ENCODE assay signal across 8 cellular contexts in genomic region chr6:41427642-41428401, GRCh38.
A peak's percentile ranks its signal among the peaks of the same experiment; 100 is the strongest.
DNase-seq lines count a peak whose midpoint lies in the region; ATAC-seq and TF ChIP-seq lines count a peak whose summit lies in the region.

No MANE protein-coding gene starts in this region.

- BruUV-seq in OCI-LY7 (replicated peaks; lab: Mats Ljungman, UMichigan), result no TSS peak

- POLR2A ChIA-PET in OCI-LY7 (lab: Charles Lee), result no interaction called here

- no peaks in the 10 kb centered on the region for H4K20me1 ChIP-seq in OCI-LY7 (ENCODE audit: insufficient read depth, low read length)

- peaks cover 2% of the 10 kb centered on the region for H3K27me3 Mint-ChIP-seq in memory B cell

- H3K4me3 Mint-ChIP-seq in memory B cell, result no peak overlapping the region

- H3K9ac ChIP-seq in subcutaneous abdominal adipose tissue (ENCODE audit: low read length in 5 of 5), result peak overlapping the region in 2 of 5 donors; percentile 42 to 58

- H3K4me1 ChIP-seq in OCI-LY7 (ENCODE audit: insufficient read depth, low read length, poor library complexity, severe bottlenecking) (peaks cover 10% of the 10 kb centered on the region), subcutaneous abdominal adipose tissue (ENCODE audit: control insufficient read depth in 5 of 5, insufficient read depth in 5 of 5, low read length in 5 of 5) (peaks cover 4 to 49% (median 46%) of the 10 kb centered on the region in 5 donors)

- no peaks in the 10 kb centered on the region for H3K36me3 Mint-ChIP-seq in memory B cell

- no peak overlapping the region for H2AFZ ChIP-seq in OCI-LY7 (ENCODE audit: low read length)

- no peaks in the 10 kb centered on the region for H3K79me2 ChIP-seq in OCI-LY7 (ENCODE audit: insufficient read depth, low read depth, low read length)

- no peak for TF ChIP-seq CTCF in OCI-LY7 (conservative IDR thresholded peaks at IDR 0.05; ENCODE audit: low read length)
- no peak for TF ChIP-seq CTCF in coronary artery (IDR thresholded peaks at IDR 0.05)

- no peak overlapping the region for H3K4me3 ChIP-seq in OCI-LY7 (ENCODE audit: low read depth, low read length, poor library complexity, severe bottlenecking)
- H3K4me3 ChIP-seq in coronary artery, result peak overlapping the region; percentile 77
- H3K4me3 ChIP-seq in subcutaneous abdominal adipose tissue (ENCODE audit: low read depth in 1 of 5, low read length in 5 of 5), result peak overlapping the region in 4 of 5 donors; percentile 36 to 65 (median 50)

- no peaks in the 10 kb centered on the region for H3K36me3 ChIP-seq in OCI-LY7 (ENCODE audit: insufficient read depth, low read length)
- no peaks in the 10 kb centered on the region for H3K36me3 ChIP-seq in subcutaneous abdominal adipose tissue (ENCODE audit: control insufficient read depth in 5 of 5, insufficient read depth in 5 of 5, low read length in 5 of 5)

- peak overlapping the region; percentile 15; the same call in 1 of the 2 replicates for H3K4me2 ChIP-seq in OCI-LY7 (ENCODE audit: low read length)

- H3K27ac Mint-ChIP-seq in memory B cell, result no peak overlapping the region

- no peaks in the 10 kb centered on the region for H3K9me3 Mint-ChIP-seq in memory B cell

- CTCF ChIA-PET in OCI-LY7 (lab: Charles Lee; ENCODE audit: unreplicated experiment), result no interaction called here

- intact Hi-C loops in OCI-LY7 (cut with micrococcal nuclease; ENCODE audit: unreplicated experiment), result no loop called here

- H3K9me2 ChIP-seq in OCI-LY7 (ENCODE audit: insufficient read depth, low read length), result no peaks in the 10 kb centered on the region

- H3K9me3 ChIP-seq in OCI-LY7 (ENCODE audit: low read length), result no peaks in the 10 kb centered on the region
- H3K9me3 ChIP-seq in subcutaneous abdominal adipose tissue (ENCODE audit: control insufficient read depth in 5 of 5, low read length in 5 of 5), result no peaks in the 10 kb centered on the region

- H3K27ac ChIP-seq in OCI-LY7 (ENCODE audit: low read depth, low read length, poor library complexity, severe bottlenecking) (no peak overlapping the region), coronary artery (peak overlapping the region; percentile 79 to 93), subcutaneous abdominal adipose tissue (ENCODE audit: low read depth, low read length) (no peak overlapping the region)

- peaks cover 8% of the 10 kb centered on the region for H3K4me1 Mint-ChIP-seq in memory B cell

- DNase-seq in activated CD8-positive, alpha-beta memory T cell treated with anti-CD3 and anti-CD28 coated beads for 24 hours, result peak; percentile 72
- DNase-seq in activated CD8-positive, alpha-beta memory T cell treated with anti-CD3 and anti-CD28 coated beads, Interleukin-2, amount 50 U/mL, for 4 hours, result no peak
- DNase-seq in OCI-LY7 (ENCODE audit: low spot score), result no peak
- no peak for DNase-seq in coronary artery (ENCODE audit: low spot score)
- DNase-seq in memory B cell (ENCODE audit: low spot score in 2 of 2), result peak in 1 of 2 donors; percentile 48

- H3K27me3 ChIP-seq in subcutaneous abdominal adipose tissue (ENCODE audit: control insufficient read depth in 5 of 5, insufficient read depth in 4 of 5, low read length in 5 of 5), result peaks cover 0 to 10% (median 3%) of the 10 kb centered on the region in 5 donors

- ATAC-seq in memory B cell (ENCODE audit: low read depth), result peak; percentile 47
- ATAC-seq in HG02623 (IDR thresholded peaks at IDR 0.05; ENCODE audit: unreplicated experiment), result no peak
- no peak for ATAC-seq in HG03442 (IDR thresholded peaks at IDR 0.05; ENCODE audit: unreplicated experiment)

Comparison
In these comparisons a context has a peak if more than half of its experiments do, and no peak if none do; other contexts are left out.
1. H3K27ac ChIP-seq: peak in coronary artery (2 of 2); none in OCI-LY7 (single experiment) and subcutaneous abdominal adipose tissue (single experiment).